Comparison of ENCODE assay signal across 15 cellular contexts in the genomic region with DNA sequence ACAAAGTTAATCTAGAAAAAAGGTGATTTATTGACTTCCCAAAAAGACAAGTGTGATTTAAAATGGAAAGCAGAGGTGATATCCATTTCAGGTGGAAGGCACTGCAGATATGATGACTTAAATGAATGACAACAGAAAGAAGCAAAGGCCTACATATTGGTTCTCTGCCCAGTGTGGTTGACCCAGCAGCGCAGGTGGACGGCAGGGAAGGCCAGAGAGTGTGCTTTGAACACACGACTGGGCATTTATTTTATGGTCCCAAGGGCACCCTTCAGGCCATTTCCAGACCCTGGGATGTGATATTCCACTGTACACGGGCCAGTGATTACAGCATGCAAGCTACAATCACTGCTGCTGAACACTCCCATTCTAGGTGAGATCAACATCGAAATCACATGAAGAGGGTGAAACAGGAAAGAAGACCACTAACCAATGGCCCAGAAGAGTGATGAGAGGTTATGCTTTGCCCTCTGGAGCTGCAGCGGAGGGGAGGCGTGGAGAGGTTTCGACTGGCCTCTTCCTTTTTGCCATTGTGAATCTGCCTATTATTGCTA. TPM values are rescaled to one million over a fixed set of nuclear protein-coding genes. Genes with fewer than 3 reads are reported as not detected.
DNase-seq lines count a peak whose midpoint lies in the region; ATAC-seq and TF ChIP-seq lines count a peak whose summit lies in the region.
"Had no signal": no experiment of that assay in that cellular context is flagged by ENCODE, and none has a peak within 500 bp of the region (broad histone marks: within the 10 kb centered on the region; RNA-seq: fewer than 3 reads in every experiment).

No MANE protein-coding gene starts in this region.

- no peak overlapping the region for H3K9ac ChIP-seq in mammary epithelial cell (ENCODE audit: insufficient read depth, low read length)

- H2AFZ ChIP-seq in mammary epithelial cell (ENCODE audit: low read depth, low read length): no peak overlapping the region

- peaks cover 8% of the 10 kb centered on the region for H3K4me1 Mint-ChIP-seq in MCF 10A (ENCODE audit: insufficient read depth, unreplicated experiment)
- H3K4me1 Mint-ChIP-seq in stimulated activated effector memory CD8-positive, alpha-beta T cell treated with anti-CD3 and anti-CD28 coated beads, Interleukin-12 subunit alpha, Interleukin-12 subunit beta, amount 100 ng/mL, for 72 hours: peaks cover 20% of the 10 kb centered on the region
- H3K4me1 Mint-ChIP-seq: brain had no signal

- no peak overlapping the region for H3K4me2 ChIP-seq in mammary epithelial cell (ENCODE audit: insufficient read depth, low read depth, low read length)

- H3K9me3 ChIP-seq in mammary epithelial cell (replicated peaks; ENCODE audit: insufficient read depth, low read length) (no peaks in the 10 kb centered on the region), left ventricle myocardium inferior (replicated peaks) (no peaks in the 10 kb centered on the region)
- H3K9me3 ChIP-seq: heart left ventricle, uterus had no signal

- CTCF ChIA-PET in MCF 10A (lab: Yijun Ruan, JAX): interaction anchor here (1.1 kb wide), 1 partner anchor 16 kb away, joined by 5 read pairs; no protein-coding TSS in a partner anchor
- CTCF ChIA-PET in mammary epithelial cell (lab: Charles Lee; ENCODE audit: low non-redundant PET): no interaction called here

- BruUV-seq in MCF 10A (replicated peaks; lab: Mats Ljungman, UMichigan) (no TSS peak), mammary epithelial cell (replicated peaks; lab: Mats Ljungman, UMichigan) (no TSS peak)

- 97% methylated on average over 8 of the region's 8 CpGs for WGBS in mammary epithelial cell (ENCODE audit: low coverage, missing lambda C conversion rate)

- intact Hi-C loops in MCF 10A (cut with micrococcal nuclease): no loop called here
- intact Hi-C loops in mammary epithelial cell (cut with micrococcal nuclease): no loop called here
- intact Hi-C loops in left ventricle myocardium inferior (cut with micrococcal nuclease): no loop called here

- peaks cover 39% of the 10 kb centered on the region for H3K79me2 ChIP-seq in mammary epithelial cell (ENCODE audit: insufficient read depth, low read length)

- DNase-seq in MCF 10A (ENCODE audit: unreplicated experiment) (no peak), mammary epithelial cell (no peak), pons (ENCODE audit: low spot score) (no peak), left ventricle myocardium inferior (no peak), COLO829 (ENCODE audit: low spot score) (no peak)
- DNase-seq in stimulated activated effector memory CD8-positive, alpha-beta T cell treated with anti-CD3 and anti-CD28 coated beads, Interleukin-12 subunit alpha, Interleukin-12 subunit beta, amount 100 ng/mL, for 72 hours (ENCODE audit: low spot score in 2 of 2): no peak
- DNase-seq: ACHN; activated T-cell treated with anti-CD3 and anti-CD28 coated beads, Interleukin-2, amount 50 U/mL, for 1 hour; DMS79 treated with DMSO at 0.1 percent for 48 hours; heart left ventricle; left ventricle myocardium superior; uterus had no signal

- peaks cover 52% of the 10 kb centered on the region for H3K36me3 Mint-ChIP-seq in MCF 10A (ENCODE audit: insufficient read depth, unreplicated experiment)
- H3K36me3 Mint-ChIP-seq in stimulated activated effector memory CD8-positive, alpha-beta T cell treated with anti-CD3 and anti-CD28 coated beads, Interleukin-12 subunit alpha, Interleukin-12 subunit beta, amount 100 ng/mL, for 72 hours: peaks cover 43% of the 10 kb centered on the region

- H3K4me1 ChIP-seq in mammary epithelial cell (ENCODE audit: insufficient read depth, low read length): no peaks in the 10 kb centered on the region
- H3K4me1 ChIP-seq in left ventricle myocardium inferior: no peaks in the 10 kb centered on the region
- H3K4me1 ChIP-seq: heart left ventricle, uterus had no signal

- no peak overlapping the region for H3K27ac ChIP-seq in mammary epithelial cell (ENCODE audit: insufficient read depth, low read depth, low read length)
- no peak overlapping the region for H3K27ac ChIP-seq in left ventricle myocardium inferior (replicated peaks)
- H3K27ac ChIP-seq: heart left ventricle, uterus had no signal

- TF ChIP-seq CTCF in MCF 10A (IDR thresholded peaks at IDR 0.05; ENCODE audit: unreplicated experiment) (no peak), mammary epithelial cell (conservative IDR thresholded peaks at IDR 0.05 in 1 of 2, IDR thresholded peaks at IDR 0.05 in 1 of 2; ENCODE audit: extremely low read depth in 1 of 2, insufficient read depth in 1 of 2, low read depth in 1 of 2, low read length in 2 of 2) (no peak), left ventricle myocardium inferior (IDR thresholded peaks at IDR 0.05; ENCODE audit: borderline replicate concordance) (no peak)

- no peaks in the 10 kb centered on the region for H3K9me3 Mint-ChIP-seq in MCF 10A (ENCODE audit: unreplicated experiment)
- no peaks in the 10 kb centered on the region for H3K9me3 Mint-ChIP-seq in stimulated activated effector memory CD8-positive, alpha-beta T cell treated with anti-CD3 and anti-CD28 coated beads, Interleukin-12 subunit alpha, Interleukin-12 subunit beta, amount 100 ng/mL, for 72 hours
- H3K9me3 Mint-ChIP-seq: brain had no signal

- in situ Hi-C loops in mammary epithelial cell (cut with MboI; ENCODE audit: low sequenced_read_pairs in 2 of 2): no loop called here

- peak overlapping the region; percentile 49 for H3K27ac Mint-ChIP-seq in MCF 10A (ENCODE audit: low read depth, unreplicated experiment)
- H3K27ac Mint-ChIP-seq in stimulated activated effector memory CD8-positive, alpha-beta T cell treated with anti-CD3 and anti-CD28 coated beads, Interleukin-12 subunit alpha, Interleukin-12 subunit beta, amount 100 ng/mL, for 72 hours: peak overlapping the region; percentile 50

- H3K4me3 ChIP-seq in mammary epithelial cell (replicated peaks in 1 of 3; ENCODE audit: insufficient read depth in 1 of 3, low read depth in 2 of 3, low read length in 3 of 3) (no peak overlapping the region), left ventricle myocardium inferior (no peak overlapping the region)
- H3K4me3 ChIP-seq: heart left ventricle, uterus had no signal

- H4K20me1 ChIP-seq in mammary epithelial cell (ENCODE audit: insufficient read depth, low read length): peaks cover 2% of the 10 kb centered on the region

- H3K27me3 Mint-ChIP-seq in MCF 10A (ENCODE audit: insufficient read depth, unreplicated experiment): no peaks in the 10 kb centered on the region
- H3K27me3 Mint-ChIP-seq: brain had no signal

- peak; percentile 13 for ATAC-seq in HG02588 (IDR thresholded peaks at IDR 0.05; ENCODE audit: unreplicated experiment)
- ATAC-seq in HG03520 (IDR thresholded peaks at IDR 0.05; ENCODE audit: unreplicated experiment): peak; percentile 2
- ATAC-seq in stimulated activated effector memory CD8-positive, alpha-beta T cell treated with anti-CD3 and anti-CD28 coated beads, Interleukin-12 subunit alpha, Interleukin-12 subunit beta, amount 100 ng/mL, for 72 hours: peak; percentile 58
- ATAC-seq: heart left ventricle, left ventricle myocardium superior had no signal

- peaks cover 30% of the 10 kb centered on the region for H3K36me3 ChIP-seq in mammary epithelial cell (ENCODE audit: insufficient read depth, low read length)
- no peaks in the 10 kb centered on the region for H3K36me3 ChIP-seq in left ventricle myocardium inferior
- H3K36me3 ChIP-seq: uterus had no signal

- H3K27me3 ChIP-seq in mammary epithelial cell (ENCODE audit: insufficient read depth, low read length) (no peaks in the 10 kb centered on the region), left ventricle myocardium inferior (ENCODE audit: low read depth) (no peaks in the 10 kb centered on the region)
- H3K27me3 ChIP-seq: heart left ventricle, uterus had no signal

- POLR2A ChIA-PET in MCF 10A (lab: Yijun Ruan, JAX): interaction anchor here (0.7 to 2.1 kb wide), 6 partner anchors 15 to 1419 kb away, joined by 3 to 10 read pairs (median 3); a partner anchor contains a TSS

- no peak overlapping the region for H3K4me3 Mint-ChIP-seq in MCF 10A (ENCODE audit: unreplicated experiment)
- H3K4me3 Mint-ChIP-seq in stimulated activated effector memory CD8-positive, alpha-beta T cell treated with anti-CD3 and anti-CD28 coated beads, Interleukin-12 subunit alpha, Interleukin-12 subunit beta, amount 100 ng/mL, for 72 hours: peak overlapping the region; percentile 27
- H3K4me3 Mint-ChIP-seq: brain had no signal

- dilution Hi-C loops in mammary epithelial cell (cut with HindIII; ENCODE audit: low sequenced_read_pairs): no loop called here

RNA-seq across cellular contexts. Expression of a gene that starts 33.8 kb away (rescaled TPM):
- total RNA-seq in MCF 10A (2022): 80.5 and 85.3 TPM in 2 replicates
- total RNA-seq in mammary epithelial cell: 10 to 100 TPM; 41.1 to 67.5 TPM
- 16.5 TPM for polyA plus RNA-seq in mammary epithelial cell
- 94.3 TPM for polyA minus RNA-seq in mammary epithelial cell
- total RNA-seq in left ventricle myocardium inferior: 0.82 TPM

Comparison
In these comparisons a context has a peak if more than half of its experiments do, and no peak if none do; other contexts are left out.
1. ATAC-seq: peak in every context shown above with its lines; median percentile 58 in stimulated activated effector memory CD8-positive, alpha-beta T cell treated with anti-CD3 and anti-CD28 coated beads, Interleukin-12 subunit alpha, Interleukin-12 subunit beta, amount 100 ng/mL, for 72 hours; 13 in HG02588; 2 in HG03520.
2. RNA of a gene that starts 33.8 kb away (total RNA-seq): 80.5 to 85.3 TPM in MCF 10A and 41.1 to 67.5 TPM in mammary epithelial cell; 0.82 TPM in left ventricle myocardium inferior (single experiment); every median in the first group is over 10 times any median in the second.